1 cellular context compared by ENCODE assay signal in genomic region chr22:28994522-28994921, GRCh38.
TF ChIP-seq lines count a peak whose summit lies in the region.

No MANE protein-coding gene starts in this region.

TF ChIP-seq in GM23338, 12 proteins besides CTCF, POLR2A, EP300 and RAD21 (continued from another document):
- no peak for TF ChIP-seq ZNF462 (CRISPR knock-in tag; IDR thresholded peaks at IDR 0.05)
- no peak for TF ChIP-seq CREB1 (CRISPR knock-in tag; IDR thresholded peaks at IDR 0.05; ENCODE audit: low read depth)
